28 cellular contexts compared by ENCODE assay signal in the genomic region with DNA sequence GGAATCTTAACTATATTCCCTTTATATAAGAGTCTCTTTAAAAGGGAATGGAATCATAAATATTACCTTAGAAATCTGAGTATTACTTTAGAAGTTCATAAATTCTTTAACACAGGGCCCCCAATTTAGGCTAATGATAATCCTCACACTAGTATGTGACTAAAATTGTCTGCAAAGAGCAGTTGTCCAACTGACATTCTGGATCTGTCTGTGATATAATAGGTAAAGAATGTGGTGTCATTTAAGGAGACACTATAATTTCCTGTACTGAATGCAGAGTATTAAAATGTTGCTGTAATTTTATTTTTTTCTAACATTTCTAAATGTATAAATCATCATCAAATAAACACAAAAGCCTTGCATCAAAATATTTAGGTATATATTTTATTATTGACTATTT.
DNase-seq lines count a peak whose midpoint lies in the region; ATAC-seq and TF ChIP-seq lines count a peak whose summit lies in the region.
"Had no signal": no experiment of that assay in that cellular context is flagged by ENCODE, and none has a peak within 500 bp of the region (broad histone marks: within the 10 kb centered on the region; RNA-seq: fewer than 3 reads in every experiment).

No MANE protein-coding gene starts in this region.

- H3K4me1 ChIP-seq in adipocyte (ENCODE audit: control insufficient read depth, insufficient read depth, low read length) (peaks cover 59% of the 10 kb centered on the region), upper lobe of left lung (peaks cover 0 to 7% (median 5%) of the 10 kb centered on the region in 4 donors)

- no peaks in the 10 kb centered on the region for H3K27me3 ChIP-seq in adipocyte (replicated peaks; ENCODE audit: control insufficient read depth, insufficient read depth, low read length)
- no peaks in the 10 kb centered on the region for H3K27me3 ChIP-seq in upper lobe of left lung
- H3K27me3 ChIP-seq: adrenal gland, BE2C, gastroesophageal sphincter, stomach had no signal

- no peaks in the 10 kb centered on the region for H3K36me3 ChIP-seq in adipocyte (ENCODE audit: control insufficient read depth, insufficient read depth, low read length, severe bottlenecking)
- H3K36me3 ChIP-seq in upper lobe of left lung = no peaks in the 10 kb centered on the region
- H3K36me3 ChIP-seq: adrenal gland, BE2C, gastroesophageal sphincter, stomach had no signal

- no peaks in the 10 kb centered on the region for H3K9me3 ChIP-seq in adipocyte (ENCODE audit: control insufficient read depth, low read length)
- no peaks in the 10 kb centered on the region for H3K9me3 ChIP-seq in upper lobe of left lung
- H3K9me3 ChIP-seq: adrenal gland, BE2C, gastroesophageal sphincter, stomach had no signal

- no peak overlapping the region for H3K9ac ChIP-seq in adipocyte (ENCODE audit: low read length)

- DNase-seq in Right ventricle myocardium superior (no peak), Right ventricle myocardium inferior (ENCODE audit: missing footprints) (no peak), adipocyte (ENCODE audit: low read depth) (peak; percentile 41), kidney tubule cell (ENCODE audit: low spot score) (peak; percentile 41), cortex of kidney (lab: John Stamatoyannopoulos, UW) (no peak), upper lobe of left lung (no peak), DMS153 treated with DMSO at 0.1 percent for 48 hours (lab: John Stamatoyannopoulos, UW; ENCODE audit: unreplicated experiment) (no peak)
- DNase-seq: 8988T; activated CD4-positive, alpha-beta T cell treated with anti-CD3 and anti-CD28 coated beads, Interleukin-2, amount 50 U/mL, for 1 hour; activated CD8-positive, alpha-beta memory T cell treated with anti-CD3 and anti-CD28 coated beads, Interleukin-2, amount 50 U/mL, for 4 hours; activated effector memory CD4-positive, alpha-beta T cell treated with anti-CD3 and anti-CD28 coated beads, Interleukin-2, amount 50 U/mL, for 16 hours; adrenal gland; BE2C; COR-L47; DND-41; erythroblast; H7; kidney glomerular epithelial cell; NCI-H1436; NCI-H2171; NCI-H526 treated with DMSO at 0.1 percent for 48 hours; stimulated activated CD4-positive, alpha-beta T cell treated with anti-CD3 and anti-CD28 coated beads, Interleukin-4, amount 100 ng/mL, for 4 hours; stomach; T-helper 17 cell had no signal

- H3K4me3 ChIP-seq in adipocyte (ENCODE audit: low read length) (no peak overlapping the region), upper lobe of left lung (no peak overlapping the region)
- H3K4me3 ChIP-seq: adrenal gland, gastroesophageal sphincter, stomach had no signal

- peak; percentile 63 for ATAC-seq in Right ventricle myocardium superior (ENCODE audit: poor library complexity)
- ATAC-seq in Right ventricle myocardium inferior = no peak
- no peak for ATAC-seq in HG03354 (IDR thresholded peaks at IDR 0.05; ENCODE audit: poor library complexity, severe bottlenecking, unreplicated experiment)
- ATAC-seq in upper lobe of left lung (ENCODE audit: low FRiP score in 2 of 2) = no peak
- ATAC-seq: gastroesophageal sphincter; HepG2; natural killer cell treated with Interleukin-12 subunit alpha and Interleukin-12 subunit beta and Interleukin-15 and Interleukin-18, amount 100 ng/mL, for 72 hours; T-helper 17 cell had no signal

- TF ChIP-seq CTCF in upper lobe of left lung (IDR thresholded peaks at IDR 0.05) = no peak

- H3K27ac ChIP-seq in upper lobe of left lung = no peak overlapping the region
- H3K27ac ChIP-seq: adrenal gland, stomach had no signal

- no peak for TF ChIP-seq POLR2A in upper lobe of left lung (IDR thresholded peaks at IDR 0.05)

- no peak for TF ChIP-seq EP300 in upper lobe of left lung (IDR thresholded peaks at IDR 0.05)

- intact Hi-C loops in Right ventricle myocardium superior (cut with DNase I) (no loop called here), Right ventricle myocardium inferior (cut with DNase I) (loop anchor here (2.0 kb wide), 1 partner anchor 72 kb away; no protein-coding TSS in a partner anchor)

Comparison
In these comparisons a context has a peak if more than half of its experiments do, and no peak if none do; other contexts are left out.
1. DNase-seq: peak in adipocyte (single experiment) and kidney tubule cell (single experiment); none in Right ventricle myocardium superior (single experiment), Right ventricle myocardium inferior (single experiment), cortex of kidney (single experiment), upper lobe of left lung (0 of 2) and DMS153 treated with DMSO at 0.1 percent for 48 hours (single experiment).